17 cellular contexts compared by ENCODE assay signal in the genomic region with DNA sequence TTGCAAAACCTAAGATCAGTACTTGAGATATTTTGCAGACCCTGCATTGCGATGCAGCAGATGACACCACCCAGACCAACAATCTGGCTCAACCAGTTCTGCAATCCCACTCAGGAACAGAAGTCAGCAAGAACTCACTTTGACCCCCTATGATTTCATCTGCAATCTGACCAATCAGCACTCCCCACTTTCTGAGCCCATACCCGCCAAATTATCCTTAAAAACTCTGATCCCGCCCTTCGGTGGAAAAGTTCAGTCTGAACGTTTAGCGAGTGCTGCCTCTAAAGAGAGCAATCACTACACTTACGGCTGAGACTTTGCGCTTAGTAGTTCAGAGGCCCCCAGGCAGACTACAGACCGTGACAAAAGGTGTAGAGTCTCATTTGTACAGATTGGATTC. TPM values are rescaled to one million over a fixed set of nuclear protein-coding genes. Genes with fewer than 3 reads are reported as not detected.
DNase-seq lines count a peak whose midpoint lies in the region; ATAC-seq and TF ChIP-seq lines count a peak whose summit lies in the region.
"Had no signal": no experiment of that assay in that cellular context is flagged by ENCODE, and none has a peak within 500 bp of the region (broad histone marks: within the 10 kb centered on the region; RNA-seq: fewer than 3 reads in every experiment).

No MANE protein-coding gene starts in this region.

- H3K9me2 ChIP-seq in HCT116 (ENCODE audit: insufficient read depth), result no peaks in the 10 kb centered on the region
- H3K9me2 ChIP-seq: SK-N-SH had no signal

- DNase-seq in Caco-2, result peak; percentile 33 to 56
- DNase-seq in HCT116 (ENCODE audit: low read depth, low spot score), result no peak
- DNase-seq in epithelial cell of esophagus (ENCODE audit: low read depth), result peak; percentile 55
- peak; percentile 27 to 47 for DNase-seq in mesothelial cell of epicardium (ENCODE audit: low spot score in 2 of 2, unreplicated experiment in 2 of 2)
- no peak for DNase-seq in cortex of kidney (lab: John Stamatoyannopoulos, UW)
- DNase-seq in putamen (ENCODE audit: low spot score), result no peak
- DNase-seq in activated T-cell treated with anti-CD3 and anti-CD28 coated beads, Interleukin-2, amount 50 U/mL, for 24 hours, result no peak
- DNase-seq: BE2C; CD4-positive, CD25-positive, alpha-beta regulatory T cell; H7; NCI-H1694 treated with DMSO at 0.1 percent for 48 hours; NCI-H510A; NCI-H748 treated with DMSO at 0.1 percent for 48 hours; NK-92 treated with Interleukin-12 subunit alpha and Interleukin-12 subunit beta, amount 100 ng/mL, for 24 hours; Right ventricle myocardium superior; SK-N-SH had no signal

- H3K9me3 Mint-ChIP-seq in Caco-2 (ENCODE audit: unreplicated experiment) (peaks cover 13% of the 10 kb centered on the region), mesothelial cell of epicardium (peaks cover 16% of the 10 kb centered on the region)
- H3K9me3 Mint-ChIP-seq in activated T-cell treated with anti-CD3 and anti-CD28 coated beads, Interleukin-2, amount 50 U/mL, for 24 hours, result peaks cover 12% of the 10 kb centered on the region

- no peaks in the 10 kb centered on the region for H4K20me1 ChIP-seq in HCT116 (ENCODE audit: insufficient read depth)

- H3K36me3 ChIP-seq in Caco-2 (ENCODE audit: control insufficient read depth, insufficient read depth, low read length) (no peaks in the 10 kb centered on the region), HCT116 (ENCODE audit: control insufficient read depth in 1 of 2, insufficient read depth in 2 of 2, low read length in 2 of 2) (no peaks in the 10 kb centered on the region)
- H3K36me3 ChIP-seq: BE2C had no signal

- RAD21 ChIA-PET in HCT116 (lab: Charles Lee; ENCODE audit: low non-redundant PET in 1 of 2, low total read pairs in 2 of 2, uncharacterized antibody in 2 of 2, unreplicated experiment in 2 of 2), result no interaction called here

- TF ChIP-seq POLR2A in HCT116 (IDR thresholded peaks at IDR 0.05; ENCODE audit: borderline replicate concordance, extremely low read depth, insufficient read depth, insufficient read length), result no peak

- H3K36me3 Mint-ChIP-seq in Caco-2 (ENCODE audit: insufficient read depth, unreplicated experiment) (no peaks in the 10 kb centered on the region), mesothelial cell of epicardium (peaks cover 24% of the 10 kb centered on the region)
- H3K36me3 Mint-ChIP-seq in activated T-cell treated with anti-CD3 and anti-CD28 coated beads, Interleukin-2, amount 50 U/mL, for 24 hours (ENCODE audit: low read depth), result no peaks in the 10 kb centered on the region

- H3K4me1 ChIP-seq in Caco-2 (peaks cover 8% of the 10 kb centered on the region; the same call in 1 of the 2 replicates), HCT116 (ENCODE audit: control insufficient read depth in 1 of 2, insufficient read depth in 2 of 2, low read length in 2 of 2) (peaks cover 5 to 6% of the 10 kb centered on the region in 2 experiments; a peak in 3 of 4 replicates)
- H3K4me1 ChIP-seq: BE2C had no signal

- TF ChIP-seq CTCF in Caco-2 (IDR thresholded peaks at IDR 0.05; ENCODE audit: insufficient read depth in 1 of 2, low read depth in 1 of 2, low read length in 1 of 2, severe bottlenecking in 1 of 2, unreplicated experiment in 1 of 2) (no peak), HCT116 (IDR thresholded peaks at IDR 0.05 in 2 of 3, conservative IDR thresholded peaks at IDR 0.05 in 1 of 3; ENCODE audit: borderline replicate concordance in 1 of 3, insufficient read depth in 1 of 3, low read depth in 2 of 3, low read length in 2 of 3) (no peak), epithelial cell of esophagus (IDR thresholded peaks at IDR 0.05; ENCODE audit: insufficient read depth, low read depth, low read length, missing control alignments) (no peak), mesothelial cell of epicardium (IDR thresholded peaks at IDR 0.05; ENCODE audit: unreplicated experiment) (no peak)

- intact Hi-C loops in Caco-2 (cut with micrococcal nuclease; ENCODE audit: unreplicated experiment), result loop anchor here (10.0 kb wide), 1 partner anchor 226 kb away; no protein-coding TSS in a partner anchor
- intact Hi-C loops in HCT116 (cut with micrococcal nuclease), result loop anchor here (10.0 kb wide), 1 partner anchor 286 kb away; a partner anchor contains a TSS

- no peak for ATAC-seq in HCT116
- ATAC-seq in HG03095 (IDR thresholded peaks at IDR 0.05; ENCODE audit: unreplicated experiment), result no peak

- CTCF ChIA-PET in Caco-2 (lab: Charles Lee) (no interaction called here), HCT116 (lab: Charles Lee) (no interaction called here)

- H3K27me3 Mint-ChIP-seq in Caco-2 (ENCODE audit: insufficient read depth, unreplicated experiment) (peaks cover 8% of the 10 kb centered on the region), mesothelial cell of epicardium (ENCODE audit: low read depth) (no peaks in the 10 kb centered on the region)
- H3K27me3 Mint-ChIP-seq in activated T-cell treated with anti-CD3 and anti-CD28 coated beads, Interleukin-2, amount 50 U/mL, for 24 hours, result peaks cover 25% of the 10 kb centered on the region

- no TSS peak for BruUV-seq in Caco-2 (replicated peaks; lab: Mats Ljungman, UMichigan)
- no TSS peak for BruUV-seq in HCT116 (replicated peaks; lab: Mats Ljungman, UMichigan)

- H3K27ac Mint-ChIP-seq in Caco-2 (ENCODE audit: unreplicated experiment), result peak overlapping the region; percentile 55
- peak overlapping the region; percentile 97 for H3K27ac Mint-ChIP-seq in mesothelial cell of epicardium
- H3K27ac Mint-ChIP-seq in activated T-cell treated with anti-CD3 and anti-CD28 coated beads, Interleukin-2, amount 50 U/mL, for 24 hours, result no peak overlapping the region
- H3K27ac Mint-ChIP-seq: CD4-positive, CD25-positive, alpha-beta regulatory T cell had no signal

- H3K4me1 Mint-ChIP-seq in Caco-2 (ENCODE audit: low read depth, unreplicated experiment) (peaks cover 12% of the 10 kb centered on the region), mesothelial cell of epicardium (peaks cover 35% of the 10 kb centered on the region)
- H3K4me1 Mint-ChIP-seq in activated T-cell treated with anti-CD3 and anti-CD28 coated beads, Interleukin-2, amount 50 U/mL, for 24 hours (ENCODE audit: low read depth), result no peaks in the 10 kb centered on the region
- H3K4me1 Mint-ChIP-seq: CD4-positive, CD25-positive, alpha-beta regulatory T cell had no signal

- H3K4me3 ChIP-seq in Caco-2 (ENCODE audit: low read depth, low read length) (no peak overlapping the region), HCT116 (replicated peaks in 1 of 2; ENCODE audit: low read depth in 1 of 2, low read length in 2 of 2) (no peak overlapping the region), epithelial cell of esophagus (ENCODE audit: low read length) (no peak overlapping the region)

- no peak overlapping the region for H2AFZ ChIP-seq in HCT116 (ENCODE audit: low read depth, low read length, poor library complexity, severe bottlenecking)

- POLR2A ChIA-PET in Caco-2 (lab: Charles Lee) (no interaction called here), HCT116 (lab: Charles Lee) (no interaction called here)

- H3K9me3 ChIP-seq in Caco-2 (no peaks in the 10 kb centered on the region; the same call in 1 of the 2 replicates), HCT116 (ENCODE audit: control insufficient read depth in 1 of 2, insufficient read depth in 1 of 2, low read depth in 1 of 2, low read length in 2 of 2) (peaks cover 0 to 1% of the 10 kb centered on the region in 2 experiments; a peak in 1 of 4 replicates)
- H3K9me3 ChIP-seq: BE2C had no signal

- H3K4me2 ChIP-seq in HCT116 (ENCODE audit: low read length), result peak overlapping the region; percentile 15; the same call in 1 of the 2 replicates
- H3K4me2 ChIP-seq: SK-N-SH had no signal

- H3K79me2 ChIP-seq in HCT116 (ENCODE audit: insufficient read depth, low read length), result no peaks in the 10 kb centered on the region

- H3K27ac ChIP-seq in HCT116 (ENCODE audit: low read depth, low read length), result no peak overlapping the region

- TF ChIP-seq RAD21 in HCT116 (IDR thresholded peaks at IDR 0.05; ENCODE audit: low read depth), result no peak

- H3K27me3 ChIP-seq in Caco-2 (replicated peaks; ENCODE audit: control insufficient read depth, insufficient read depth, low read length), result no peaks in the 10 kb centered on the region
- H3K27me3 ChIP-seq in HCT116 (ENCODE audit: insufficient read depth, low read length), result no peaks in the 10 kb centered on the region

- H3K4me3 Mint-ChIP-seq in Caco-2 (ENCODE audit: unreplicated experiment) (peak overlapping the region; percentile 3), mesothelial cell of epicardium (peak overlapping the region; percentile 11)
- H3K4me3 Mint-ChIP-seq in activated T-cell treated with anti-CD3 and anti-CD28 coated beads, Interleukin-2, amount 50 U/mL, for 24 hours, result no peak overlapping the region
- H3K4me3 Mint-ChIP-seq: CD4-positive, CD25-positive, alpha-beta regulatory T cell had no signal

- no peak overlapping the region for H3K9ac ChIP-seq in HCT116 (ENCODE audit: low read length)
- H3K9ac ChIP-seq: SK-N-SH had no signal

TF ChIP-seq in HCT116, 20 proteins besides CTCF, POLR2A, EP300 and RAD21 (continues in another document):
- TF ChIP-seq EZH2phosphoT487 (IDR thresholded peaks at IDR 0.05; ENCODE audit: borderline replicate concordance) (no peak), YY1 (IDR thresholded peaks at IDR 0.05; ENCODE audit: extremely low read depth, insufficient replicate concordance, low read depth, low read length) (no peak), JUND (IDR thresholded peaks at IDR 0.05) (no peak), EZH2 (IDR thresholded peaks at IDR 0.05) (no peak)

RNA-seq across cellular contexts. Expression of a gene that starts 17.3 kb away (rescaled TPM):
- 10.5 and 12.9 TPM in 2 replicates for total RNA-seq in Caco-2 (2022)
- 12.7 TPM for total RNA-seq in HCT116 (2021; ENCODE audit: unreplicated experiment)
- polyA plus RNA-seq in HCT116 (2012), result 1.3 and 2.4 TPM in 2 replicates
- 26.2 to 29.8 TPM (median 27.6 TPM) in 3 replicates for total RNA-seq in mesothelial cell of epicardium

Comparison
In these comparisons a context has a peak if more than half of its experiments do, and no peak if none do; other contexts are left out.
1. DNase-seq: peak in Caco-2 (2 of 2), epithelial cell of esophagus (single experiment) and mesothelial cell of epicardium (2 of 2); none in HCT116 (single experiment), cortex of kidney (single experiment), putamen (single experiment) and activated T-cell treated with anti-CD3 and anti-CD28 coated beads, Interleukin-2, amount 50 U/mL, for 24 hours (single experiment).